In the genomic region with DNA sequence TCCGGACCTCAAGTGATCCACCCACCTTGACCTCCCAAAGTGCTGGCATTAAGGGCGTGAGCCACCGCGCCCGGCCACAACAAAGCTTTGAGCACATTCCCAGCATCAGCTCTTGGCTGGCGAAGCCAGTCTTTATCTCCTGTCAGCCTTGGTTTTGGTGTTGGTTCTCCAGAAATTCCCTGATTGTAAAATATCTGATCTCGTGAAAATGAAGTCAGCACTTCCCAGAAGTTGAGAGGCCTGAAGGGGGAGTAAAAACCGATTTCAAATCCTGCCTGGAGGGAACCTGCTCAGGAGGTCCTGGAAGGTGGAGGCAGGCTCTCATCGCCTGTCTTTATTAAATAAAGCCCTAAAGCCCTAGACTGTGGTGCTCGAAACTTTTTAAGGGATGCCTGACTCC, we compare ENCODE assay signal across 29 cellular contexts. TPM values are rescaled to one million over a fixed set of nuclear protein-coding genes. Genes with fewer than 3 reads are reported as not detected.
DNase-seq lines count a peak whose midpoint lies in the region; TF ChIP-seq lines count a peak whose summit lies in the region.
"Had no signal": no experiment of that assay in that cellular context is flagged by ENCODE, and none has a peak within 500 bp of the region (broad histone marks: within the 10 kb centered on the region; RNA-seq: fewer than 3 reads in every experiment).

No MANE protein-coding gene starts in this region.

- no peaks in the 10 kb centered on the region for H3K9me3 ChIP-seq in vagina
- H3K9me3 ChIP-seq in CD4-positive, alpha-beta memory T cell (ENCODE audit: control insufficient read depth in 1 of 2, low read length in 2 of 2), result no peaks in the 10 kb centered on the region
- H3K9me3 ChIP-seq: colonic mucosa, esophagus squamous epithelium, SJSA1, tibial nerve had no signal

- peaks cover 24 to 35% (median 26%) of the 10 kb centered on the region in 4 donors for H3K4me1 Mint-ChIP-seq in CD4-positive, alpha-beta memory T cell

- no peaks in the 10 kb centered on the region for H3K9me3 Mint-ChIP-seq in CD4-positive, alpha-beta memory T cell
- H3K9me3 Mint-ChIP-seq: activated CD4-positive, alpha-beta memory T cell treated with anti-CD3 and anti-CD28 coated beads for 36 hours; activated naive CD4-positive, alpha-beta T cell treated with anti-CD3 and anti-CD28 coated beads for 36 hours; activated T-helper 1 cell treated with anti-CD3 and anti-CD28 coated beads, Interleukin-12 subunit alpha, Interleukin-12 subunit beta, Interleukin-2, Interleukin-4 antibody, amounts not matched to agents 30 ng/mL and 10 ng/mL and 1 ng/mL, durations not matched to agents 14 hours and 24 hours and 36 hours; CD4-positive, CD25-positive, alpha-beta regulatory T cell; stimulated activated naive CD8-positive, alpha-beta T cell treated with anti-CD3 and anti-CD28 coated beads, Interleukin-15, Interleukin-2, amounts not matched to agents 100 ng/mL and 50 ng/mL, for 24 hours; T-cell had no signal

- H3K27ac ChIP-seq in coronary artery (peak overlapping the region; percentile 64 to 76), rectal smooth muscle tissue (ENCODE audit: low read depth, low read length) (peak overlapping the region; percentile 54), vagina (peak overlapping the region; percentile 15)
- H3K27ac ChIP-seq in CD4-positive, alpha-beta memory T cell (ENCODE audit: low read depth, low read length), result no peak overlapping the region
- H3K27ac ChIP-seq: cardiac muscle cell, colonic mucosa, SJSA1 had no signal

- H3K4me3 Mint-ChIP-seq in CD4-positive, alpha-beta memory T cell, result no peak overlapping the region
- H3K4me3 Mint-ChIP-seq: activated CD4-positive, alpha-beta memory T cell treated with anti-CD3 and anti-CD28 coated beads for 36 hours; activated naive CD4-positive, alpha-beta T cell treated with anti-CD3 and anti-CD28 coated beads for 36 hours; activated T-helper 1 cell treated with anti-CD3 and anti-CD28 coated beads, Interleukin-12 subunit alpha, Interleukin-12 subunit beta, Interleukin-2, Interleukin-4 antibody, amounts not matched to agents 30 ng/mL and 10 ng/mL and 1 ng/mL, durations not matched to agents 14 hours and 24 hours and 36 hours; CD4-positive, CD25-positive, alpha-beta regulatory T cell; stimulated activated naive CD8-positive, alpha-beta T cell treated with anti-CD3 and anti-CD28 coated beads, Interleukin-15, Interleukin-2, amounts not matched to agents 100 ng/mL and 50 ng/mL, for 24 hours; T-cell had no signal

- POLR2A ChIA-PET in CD4-positive, alpha-beta memory T cell (lab: Charles Lee; ENCODE audit: partially characterized antibody), result no interaction called here

- H3K27me3 ChIP-seq in rectal smooth muscle tissue (ENCODE audit: control insufficient read depth, insufficient read depth, low read length), result no peaks in the 10 kb centered on the region
- no peaks in the 10 kb centered on the region for H3K27me3 ChIP-seq in vagina
- no peaks in the 10 kb centered on the region for H3K27me3 ChIP-seq in CD4-positive, alpha-beta memory T cell (ENCODE audit: insufficient read depth, low read length)
- H3K27me3 ChIP-seq: cardiac muscle cell, colonic mucosa, esophagus squamous epithelium, SJSA1, tibial nerve had no signal

- no peak overlapping the region for H3K27ac Mint-ChIP-seq in CD4-positive, alpha-beta memory T cell
- H3K27ac Mint-ChIP-seq: activated CD4-positive, alpha-beta memory T cell treated with anti-CD3 and anti-CD28 coated beads for 36 hours; activated naive CD4-positive, alpha-beta T cell treated with anti-CD3 and anti-CD28 coated beads for 36 hours; activated T-helper 1 cell treated with anti-CD3 and anti-CD28 coated beads, Interleukin-12 subunit alpha, Interleukin-12 subunit beta, Interleukin-2, Interleukin-4 antibody, amounts not matched to agents 30 ng/mL and 10 ng/mL and 1 ng/mL, durations not matched to agents 14 hours and 24 hours and 36 hours had no signal

- TF ChIP-seq POLR2A in vagina (IDR thresholded peaks at IDR 0.05), result no peak

- intact Hi-C loops in vagina (cut with DNase I), result no loop called here
- intact Hi-C loops in CD4-positive, alpha-beta memory T cell (cut with micrococcal nuclease), result no loop called here

- H3K27me3 Mint-ChIP-seq in CD4-positive, alpha-beta memory T cell, result no peaks in the 10 kb centered on the region
- H3K27me3 Mint-ChIP-seq: activated CD4-positive, alpha-beta memory T cell treated with anti-CD3 and anti-CD28 coated beads for 36 hours; CD4-positive, CD25-positive, alpha-beta regulatory T cell; stimulated activated naive CD8-positive, alpha-beta T cell treated with anti-CD3 and anti-CD28 coated beads, Interleukin-15, Interleukin-2, amounts not matched to agents 100 ng/mL and 50 ng/mL, for 24 hours; T-cell had no signal

- H3K9ac ChIP-seq in rectal smooth muscle tissue (ENCODE audit: low read length), result no peak overlapping the region

- H3K4me3 ChIP-seq in coronary artery, result no peak overlapping the region
- no peak overlapping the region for H3K4me3 ChIP-seq in rectal smooth muscle tissue (ENCODE audit: low read length)
- H3K4me3 ChIP-seq in vagina, result no peak overlapping the region
- no peak overlapping the region for H3K4me3 ChIP-seq in CD4-positive, alpha-beta memory T cell (ENCODE audit: low read length in 2 of 2)
- H3K4me3 ChIP-seq: cardiac muscle cell, colonic mucosa, esophagus squamous epithelium, SJSA1, tibial nerve had no signal

- peak; percentile 18 for DNase-seq in NCI-H226
- DNase-seq in coronary artery (ENCODE audit: low spot score), result no peak
- no peak for DNase-seq in vagina (ENCODE audit: extremely low spot score in 2 of 2)
- no peak for DNase-seq in NCI-H526 treated with DMSO at 0.1 percent for 48 hours (lab: John Stamatoyannopoulos, UW)
- DNase-seq in CD4-positive, alpha-beta memory T cell, result no peak
- DNase-seq in T-helper 9 cell, result no peak
- DNase-seq: activated CD4-positive, alpha-beta memory T cell treated with anti-CD3 and anti-CD28 coated beads for 36 hours; activated CD8-positive, alpha-beta memory T cell treated with anti-CD3 and anti-CD28 coated beads, Interleukin-2, amount 50 U/mL, for 4 hours; activated naive CD4-positive, alpha-beta T cell treated with anti-CD3 and anti-CD28 coated beads for 36 hours; amygdala; colonic mucosa; EL; esophagus squamous epithelium; foreskin melanocyte; mammary epithelial cell; NCI-H1105; NCI-H187 treated with DMSO at 0.1 percent for 48 hours; NCI-H69; T-cell had no signal

- no peak for TF ChIP-seq CTCF in coronary artery (IDR thresholded peaks at IDR 0.05)
- no peak for TF ChIP-seq CTCF in vagina (IDR thresholded peaks at IDR 0.05)

- H3K36me3 ChIP-seq in rectal smooth muscle tissue (ENCODE audit: control insufficient read depth, insufficient read depth, low read length) (no peaks in the 10 kb centered on the region), vagina (no peaks in the 10 kb centered on the region)
- H3K36me3 ChIP-seq in CD4-positive, alpha-beta memory T cell (ENCODE audit: insufficient read depth, low read length), result no peaks in the 10 kb centered on the region
- H3K36me3 ChIP-seq: cardiac muscle cell, colonic mucosa, esophagus squamous epithelium, SJSA1, tibial nerve had no signal

- CTCF ChIA-PET in CD4-positive, alpha-beta memory T cell (lab: Charles Lee; ENCODE audit: partially characterized antibody), result interaction anchor here (1.7 kb wide), 1 partner anchor 190 kb away, joined by 4 read pairs; no protein-coding TSS in a partner anchor

- H3K4me1 ChIP-seq in rectal smooth muscle tissue (ENCODE audit: control insufficient read depth, insufficient read depth, low read length), result peaks cover 52% of the 10 kb centered on the region
- H3K4me1 ChIP-seq in vagina, result peaks cover 52% of the 10 kb centered on the region
- H3K4me1 ChIP-seq in CD4-positive, alpha-beta memory T cell (ENCODE audit: insufficient read depth, low read length), result peaks cover 6% of the 10 kb centered on the region

- peaks cover 0 to 14% of the 10 kb centered on the region in 2 donors for H3K36me3 Mint-ChIP-seq in CD4-positive, alpha-beta memory T cell

RNA-seq across cellular contexts. Expression of gene PTTG2, which starts 33.6 kb away (rescaled TPM):
- 2.5 TPM for total RNA-seq in vagina
- total RNA-seq in CD4-positive, alpha-beta memory T cell, result 1 to 10 TPM; 1.5 to 1.9 TPM
- polyA plus RNA-seq in CD4-positive, alpha-beta memory T cell, result not detected
- total RNA-seq: activated CD4-positive, alpha-beta memory T cell treated with anti-CD3 and anti-CD28 coated beads for 36 hours; activated naive CD4-positive, alpha-beta T cell treated with anti-CD3 and anti-CD28 coated beads for 36 hours; cardiac muscle cell; mammary epithelial cell; myocyte; pulmonary artery endothelial cell; RPMI7951; SJSA1 had no signal
- polyA plus RNA-seq: cardiac muscle cell; CD4-positive, CD25-positive, alpha-beta regulatory T cell; mammary epithelial cell had no signal
